Comparison of ENCODE assay signal across 8 cellular contexts in the genomic region with DNA sequence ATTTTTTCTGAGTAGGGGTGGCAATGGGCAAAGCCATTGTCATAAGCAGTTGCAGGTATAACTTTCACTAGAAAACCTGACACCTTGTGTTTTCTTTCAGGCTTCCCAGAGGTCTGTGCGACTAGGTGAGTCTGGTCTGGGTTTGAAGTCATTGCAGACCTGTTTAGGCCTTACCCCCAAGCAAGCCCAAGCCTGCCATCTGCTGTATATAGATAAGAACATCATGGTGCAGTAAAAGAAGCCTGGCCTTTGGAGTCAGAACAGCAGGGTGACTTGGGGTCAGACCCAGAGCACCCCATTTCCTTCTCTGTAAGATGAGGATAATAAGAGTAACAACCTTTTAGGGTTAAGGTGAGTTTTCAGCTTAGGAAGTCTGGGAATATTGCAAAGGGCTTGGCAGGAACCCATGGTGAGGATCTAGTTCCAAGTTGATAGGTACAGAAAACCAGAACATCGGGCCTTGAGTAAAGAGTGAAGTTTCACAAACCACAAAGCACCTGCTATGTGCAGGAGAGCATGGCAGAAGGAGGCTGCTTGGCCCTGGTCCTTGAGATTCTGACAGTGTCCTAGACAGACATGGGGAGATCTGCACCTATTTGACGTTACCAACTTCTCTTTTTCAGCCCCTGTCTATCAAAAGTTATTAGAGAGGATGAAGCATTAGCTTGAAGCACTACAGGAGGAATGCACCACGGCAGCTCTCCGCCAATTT. TPM values are rescaled to one million over a fixed set of nuclear protein-coding genes. Genes with fewer than 3 reads are reported as not detected.
DNase-seq lines count a peak whose midpoint lies in the region; ATAC-seq and TF ChIP-seq lines count a peak whose summit lies in the region.

No MANE protein-coding gene starts in this region.

- no peaks in the 10 kb centered on the region for H3K36me3 Mint-ChIP-seq in activated naive CD4-positive, alpha-beta T cell treated with anti-CD3 and anti-CD28 coated beads for 36 hours (ENCODE audit: low read depth)
- no peaks in the 10 kb centered on the region for H3K36me3 Mint-ChIP-seq in activated naive CD4-positive, alpha-beta T cell treated with anti-CD3 and anti-CD28 coated beads, Interleukin-2, amount 10 ng/mL, durations not matched to agents 7 days and 5 days
- no peaks in the 10 kb centered on the region for H3K36me3 Mint-ChIP-seq in activated CD8-positive, alpha-beta T cell treated with anti-CD3 and anti-CD28 coated beads for 36 hours (ENCODE audit: low read depth)

- CTCF ChIA-PET in activated naive CD4-positive, alpha-beta T cell treated with anti-CD3 and anti-CD28 coated beads for 36 hours (lab: Charles Lee), result no interaction called here
- CTCF ChIA-PET in activated naive CD4-positive, alpha-beta T cell treated with anti-CD3 and anti-CD28 coated beads, Interleukin-2, amount 10 ng/mL, durations not matched to agents 7 days and 5 days (lab: Charles Lee), result interaction anchor here (1.2 to 1.3 kb wide), 2 partner anchors 85 to 117 kb away, joined by 4 to 6 read pairs; no protein-coding TSS in a partner anchor
- CTCF ChIA-PET in activated CD8-positive, alpha-beta T cell treated with anti-CD3 and anti-CD28 coated beads for 36 hours (lab: Charles Lee), result interaction anchor here (1.5 kb wide), 1 partner anchor 20 kb away, joined by 4 read pairs; no protein-coding TSS in a partner anchor

- no peak overlapping the region for H3K4me3 ChIP-seq in LNCaP clone FGC (ENCODE audit: low read depth, low read length)

- peak; percentile 17 for DNase-seq in activated naive CD4-positive, alpha-beta T cell treated with anti-CD3 and anti-CD28 coated beads for 36 hours
- no peak for DNase-seq in activated naive CD4-positive, alpha-beta T cell treated with anti-CD3 and anti-CD28 coated beads, Interleukin-2, amount 10 ng/mL, durations not matched to agents 7 days and 5 days
- DNase-seq in LNCaP clone FGC (ENCODE audit: low read depth) (peak; percentile 52), left colon (peak in 1 of 2 donors; percentile 38), AG08395 (ENCODE audit: low spot score) (no peak), 8988T (no peak)
- DNase-seq in activated CD8-positive, alpha-beta T cell treated with anti-CD3 and anti-CD28 coated beads for 36 hours, result peak; percentile 34

- ATAC-seq in GM21528 (IDR thresholded peaks at IDR 0.05; ENCODE audit: low FRiP score, unreplicated experiment), result peak; percentile 55
- peak; percentile 70 for ATAC-seq in activated CD8-positive, alpha-beta T cell treated with anti-CD3 and anti-CD28 coated beads for 36 hours
- peak; percentile 82 for ATAC-seq in left colon

- intact Hi-C loops in activated naive CD4-positive, alpha-beta T cell treated with anti-CD3 and anti-CD28 coated beads for 36 hours (cut with micrococcal nuclease), result loop anchor here (1.0 kb wide), 2 partner anchors 117 to 175 kb away; no protein-coding TSS in a partner anchor
- intact Hi-C loops in activated CD8-positive, alpha-beta T cell treated with anti-CD3 and anti-CD28 coated beads for 36 hours (cut with micrococcal nuclease), result loop anchor here (5.0 kb wide), 1 partner anchor 175 kb away; no protein-coding TSS in a partner anchor
- intact Hi-C loops in left colon (cut with DNase I, micrococcal nuclease), result loop anchor here in 1 of 2 donors (10.0 kb wide), 1 partner anchor 112 kb away; no protein-coding TSS in a partner anchor

- POLR2A ChIA-PET in activated CD8-positive, alpha-beta T cell treated with anti-CD3 and anti-CD28 coated beads for 36 hours (lab: Charles Lee), result no interaction called here

- H3K27me3 Mint-ChIP-seq in activated naive CD4-positive, alpha-beta T cell treated with anti-CD3 and anti-CD28 coated beads for 36 hours (ENCODE audit: low read depth), result no peaks in the 10 kb centered on the region
- peaks cover 4% of the 10 kb centered on the region for H3K27me3 Mint-ChIP-seq in activated naive CD4-positive, alpha-beta T cell treated with anti-CD3 and anti-CD28 coated beads, Interleukin-2, amount 10 ng/mL, durations not matched to agents 7 days and 5 days
- no peaks in the 10 kb centered on the region for H3K27me3 Mint-ChIP-seq in activated CD8-positive, alpha-beta T cell treated with anti-CD3 and anti-CD28 coated beads for 36 hours

- H3K4me3 Mint-ChIP-seq in activated naive CD4-positive, alpha-beta T cell treated with anti-CD3 and anti-CD28 coated beads for 36 hours, result no peak overlapping the region
- H3K4me3 Mint-ChIP-seq in activated naive CD4-positive, alpha-beta T cell treated with anti-CD3 and anti-CD28 coated beads, Interleukin-2, amount 10 ng/mL, durations not matched to agents 7 days and 5 days, result no peak overlapping the region
- H3K4me3 Mint-ChIP-seq in activated CD8-positive, alpha-beta T cell treated with anti-CD3 and anti-CD28 coated beads for 36 hours, result no peak overlapping the region

- no peaks in the 10 kb centered on the region for H3K9me3 Mint-ChIP-seq in activated naive CD4-positive, alpha-beta T cell treated with anti-CD3 and anti-CD28 coated beads for 36 hours
- H3K9me3 Mint-ChIP-seq in activated naive CD4-positive, alpha-beta T cell treated with anti-CD3 and anti-CD28 coated beads, Interleukin-2, amount 10 ng/mL, durations not matched to agents 7 days and 5 days, result no peaks in the 10 kb centered on the region
- no peaks in the 10 kb centered on the region for H3K9me3 Mint-ChIP-seq in activated CD8-positive, alpha-beta T cell treated with anti-CD3 and anti-CD28 coated beads for 36 hours

- TF ChIP-seq CTCF in LNCaP clone FGC (IDR thresholded peaks at IDR 0.05; ENCODE audit: control insufficient read depth, extremely low read depth, insufficient read depth), result peak; percentile 76
- TF ChIP-seq CTCF in activated CD8-positive, alpha-beta T cell treated with anti-CD3 and anti-CD28 coated beads for 36 hours (IDR thresholded peaks at IDR 0.05), result no peak

- no peak overlapping the region for H3K27ac Mint-ChIP-seq in activated naive CD4-positive, alpha-beta T cell treated with anti-CD3 and anti-CD28 coated beads for 36 hours
- H3K27ac Mint-ChIP-seq in activated naive CD4-positive, alpha-beta T cell treated with anti-CD3 and anti-CD28 coated beads, Interleukin-2, amount 10 ng/mL, durations not matched to agents 7 days and 5 days, result no peak overlapping the region
- no peak overlapping the region for H3K27ac Mint-ChIP-seq in activated CD8-positive, alpha-beta T cell treated with anti-CD3 and anti-CD28 coated beads for 36 hours

- H3K4me1 Mint-ChIP-seq in activated naive CD4-positive, alpha-beta T cell treated with anti-CD3 and anti-CD28 coated beads for 36 hours (ENCODE audit: low read depth), result no peaks in the 10 kb centered on the region
- H3K4me1 Mint-ChIP-seq in activated naive CD4-positive, alpha-beta T cell treated with anti-CD3 and anti-CD28 coated beads, Interleukin-2, amount 10 ng/mL, durations not matched to agents 7 days and 5 days, result no peaks in the 10 kb centered on the region
- no peaks in the 10 kb centered on the region for H3K4me1 Mint-ChIP-seq in activated CD8-positive, alpha-beta T cell treated with anti-CD3 and anti-CD28 coated beads for 36 hours (ENCODE audit: low read depth)

RNA-seq across cellular contexts. Expression of a gene that starts 33.9 kb away (rescaled TPM):
- total RNA-seq in activated naive CD4-positive, alpha-beta T cell treated with anti-CD3 and anti-CD28 coated beads for 36 hours, result not detected
- not detected for total RNA-seq in activated CD8-positive, alpha-beta T cell treated with anti-CD3 and anti-CD28 coated beads for 36 hours
- 10 to 100 TPM; 21.0 to 50.3 TPM for total RNA-seq in left colon

Comparison
In these comparisons a context has a peak if more than half of its experiments do, and no peak if none do; other contexts are left out.
1. DNase-seq: peak in activated naive CD4-positive, alpha-beta T cell treated with anti-CD3 and anti-CD28 coated beads for 36 hours (single experiment), LNCaP clone FGC (single experiment) and activated CD8-positive, alpha-beta T cell treated with anti-CD3 and anti-CD28 coated beads for 36 hours (single experiment); none in activated naive CD4-positive, alpha-beta T cell treated with anti-CD3 and anti-CD28 coated beads, Interleukin-2, amount 10 ng/mL, durations not matched to agents 7 days and 5 days (single experiment), AG08395 (single experiment) and 8988T (single experiment).
2. RNA of a gene that starts 33.9 kb away (total RNA-seq): 21.0 to 50.3 TPM in left colon; not detected in activated naive CD4-positive, alpha-beta T cell treated with anti-CD3 and anti-CD28 coated beads for 36 hours and not detected in activated CD8-positive, alpha-beta T cell treated with anti-CD3 and anti-CD28 coated beads for 36 hours; every median in the first group is over 10 times any median in the second.
3. Peak in every context shown above with its lines, with median percentiles within 50 percentile points of each other: ATAC-seq.